ENCODE assay signal across 7 cellular contexts in genomic region chr10:45711223-45711622, GRCh38. TPM values are rescaled to one million over a fixed set of nuclear protein-coding genes. Genes with fewer than 3 reads are reported as not detected.
DNase-seq lines count a peak whose midpoint lies in the region; ATAC-seq and TF ChIP-seq lines count a peak whose summit lies in the region.
"Not testable (repeated sequence)": the region's sequence is repeated elsewhere in the genome, so short reads cannot be mapped to it uniquely, and the experiment has no call there.

No MANE protein-coding gene starts in this region.

- H3K4me1 ChIP-seq in lower lobe of right lung, upper lobe of right lung: not testable (repeated sequence)

- peaks cover 6 to 14% of the 10 kb centered on the region in 2 donors for H3K36me3 Mint-ChIP-seq in CD14-positive monocyte
- not testable (repeated sequence) for H3K36me3 Mint-ChIP-seq in endothelial cell (ENCODE audit: low read depth, unreplicated experiment)
- peaks cover 20% of the 10 kb centered on the region for H3K36me3 Mint-ChIP-seq in stimulated activated memory B cell treated with anti-CD40 and anti-IgM and Interleukin-4, amounts not matched to agents 10 μg/mL and 1 μg/mL and 100 μg/mL, for 72 hours

- H3K9me3 ChIP-seq in lower lobe of right lung, upper lobe of right lung: not testable (repeated sequence)

- ATAC-seq in lower lobe of right lung (peak; percentile 35 to 53), upper lobe of right lung (peak; percentile 45)
- ATAC-seq in stimulated activated memory B cell treated with anti-CD40 and anti-IgM and Interleukin-4, amounts not matched to agents 10 μg/mL and 1 μg/mL and 100 μg/mL, for 72 hours = not testable (repeated sequence)

- not testable (repeated sequence) for H3K4me3 ChIP-seq in HL-60 (replicated peaks; ENCODE audit: insufficient read depth, low read length); choroid plexus epithelial cell (ENCODE audit: low read depth, low read length); lower lobe of right lung; upper lobe of right lung

- H3K36me3 ChIP-seq in lower lobe of right lung, upper lobe of right lung: not testable (repeated sequence)

- not testable (repeated sequence) for TF ChIP-seq CTCF in CD14-positive monocyte (IDR thresholded peaks at IDR 0.05); HL-60 (IDR thresholded peaks at IDR 0.05; ENCODE audit: insufficient read depth, low read length); choroid plexus epithelial cell (conservative IDR thresholded peaks at IDR 0.05; ENCODE audit: low read depth, low read length); endothelial cell (IDR thresholded peaks at IDR 0.05; ENCODE audit: unreplicated experiment); lower lobe of right lung (IDR thresholded peaks at IDR 0.05); upper lobe of right lung (IDR thresholded peaks at IDR 0.05)

- H3K9me3 Mint-ChIP-seq in CD14-positive monocyte; endothelial cell (ENCODE audit: unreplicated experiment); stimulated activated memory B cell treated with anti-CD40 and anti-IgM and Interleukin-4, amounts not matched to agents 10 μg/mL and 1 μg/mL and 100 μg/mL, for 72 hours: not testable (repeated sequence)

- H3K27me3 Mint-ChIP-seq in CD14-positive monocyte (ENCODE audit: low read depth in 3 of 3); endothelial cell (ENCODE audit: unreplicated experiment); stimulated activated memory B cell treated with anti-CD40 and anti-IgM and Interleukin-4, amounts not matched to agents 10 μg/mL and 1 μg/mL and 100 μg/mL, for 72 hours: not testable (repeated sequence)

- not testable (repeated sequence) for H3K4me3 Mint-ChIP-seq in CD14-positive monocyte; endothelial cell (ENCODE audit: unreplicated experiment); stimulated activated memory B cell treated with anti-CD40 and anti-IgM and Interleukin-4, amounts not matched to agents 10 μg/mL and 1 μg/mL and 100 μg/mL, for 72 hours

- intact Hi-C loops in CD14-positive monocyte (cut with micrococcal nuclease); lower lobe of right lung (cut with DNase I); upper lobe of right lung (cut with DNase I): not testable (repeated sequence)

- H3K27ac Mint-ChIP-seq in CD14-positive monocyte = peak overlapping the region; percentile 13 to 82 (median 72)
- peak overlapping the region; percentile 75 for H3K27ac Mint-ChIP-seq in endothelial cell (ENCODE audit: unreplicated experiment)
- H3K27ac Mint-ChIP-seq in stimulated activated memory B cell treated with anti-CD40 and anti-IgM and Interleukin-4, amounts not matched to agents 10 μg/mL and 1 μg/mL and 100 μg/mL, for 72 hours = peak overlapping the region; percentile 71

- H3K27ac ChIP-seq in HL-60 (replicated peaks) = peak overlapping the region; percentile 51
- H3K27ac ChIP-seq in lower lobe of right lung = peak overlapping the region; percentile 31
- H3K27ac ChIP-seq in upper lobe of right lung = not testable (repeated sequence)

- DNase-seq in CD14-positive monocyte (ENCODE audit: low spot score); HL-60 (ENCODE audit: low read depth in 1 of 2, low spot score in 1 of 2); endothelial cell (ENCODE audit: low spot score); lower lobe of right lung; upper lobe of right lung: not testable (repeated sequence)
- peak; percentile 26 for DNase-seq in choroid plexus epithelial cell (ENCODE audit: low read depth)

- H3K4me1 Mint-ChIP-seq in CD14-positive monocyte = peaks cover 18% of the 10 kb centered on the region
- not testable (repeated sequence) for H3K4me1 Mint-ChIP-seq in endothelial cell (ENCODE audit: unreplicated experiment); stimulated activated memory B cell treated with anti-CD40 and anti-IgM and Interleukin-4, amounts not matched to agents 10 μg/mL and 1 μg/mL and 100 μg/mL, for 72 hours

- H3K27me3 ChIP-seq in HL-60 (ENCODE audit: insufficient read depth, poor library complexity, severe bottlenecking); lower lobe of right lung (ENCODE audit: low read depth); upper lobe of right lung: not testable (repeated sequence)

RNA-seq across cellular contexts. Expression of gene WASHC2C, which starts 15.8 kb away (rescaled TPM):
- 10 to 100 TPM; 12.4 to 23.1 TPM for polyA plus RNA-seq in CD14-positive monocyte
- total RNA-seq in endothelial cell (ENCODE audit: unreplicated experiment) (95.2 TPM), lower lobe of right lung (61.5 TPM), upper lobe of right lung (62.0 TPM)

RNA-seq across cellular contexts. Expression of gene ZFAND4, which starts 38.7 kb away (rescaled TPM):
- polyA plus RNA-seq in CD14-positive monocyte = 1 to 10 TPM; 5.1 to 5.9 TPM
- 11.9 TPM for total RNA-seq in endothelial cell (ENCODE audit: unreplicated experiment)
- 15.7 TPM for total RNA-seq in lower lobe of right lung
- 18.7 TPM for total RNA-seq in upper lobe of right lung
